In genomic region chr7:27169658-27170493, GRCh38 we compare ENCODE assay signal across 11 cellular contexts. TPM values are rescaled to one million over a fixed set of nuclear protein-coding genes. Genes with fewer than 3 reads are reported as not detected.
DNase-seq lines count a peak whose midpoint lies in the region; ATAC-seq lines count a peak whose summit lies in the region.
"Had no signal": no experiment of that assay in that cellular context is flagged by ENCODE, and none has a peak within 500 bp of the region (broad histone marks: within the 10 kb centered on the region; RNA-seq: fewer than 3 reads in every experiment).

No MANE protein-coding gene starts in this region.

- no peak overlapping the region for H3K27ac ChIP-seq in mesendoderm (ENCODE audit: low read depth, low read length)
- H3K27ac ChIP-seq: ascending aorta, neutrophil had no signal

- H3K4me2 ChIP-seq in mesendoderm (ENCODE audit: low read length) = peak overlapping the region; percentile 27

- H3K23ac ChIP-seq in mesendoderm (ENCODE audit: low read length) = no peak overlapping the region

- H3K4me3 ChIP-seq in H7 (ENCODE audit: insufficient read depth, low read depth, low read length) = no peak overlapping the region
- no peak overlapping the region for H3K4me3 ChIP-seq in mesendoderm (ENCODE audit: low read length)
- H3K4me3 ChIP-seq: ascending aorta had no signal

- H3K4ac ChIP-seq in mesendoderm (ENCODE audit: low read depth, low read length) = no peak overlapping the region

- H3K18ac ChIP-seq in mesendoderm (ENCODE audit: low read length) = no peak overlapping the region

- no CpG with 5 or more reads among the region's 49 CpGs for WGBS in mesendoderm (ENCODE audit: extremely low coverage, insufficient coverage, low lambda C conversion rate)

- no peaks in the 10 kb centered on the region for H3K9me3 Mint-ChIP-seq in activated CD8-positive, alpha-beta memory T cell treated with anti-CD3 and anti-CD28 coated beads, Interleukin-2, amount 10 ng/mL, durations not matched to agents 7 days and 5 days (ENCODE audit: low read depth)

- no peak overlapping the region for H3K27ac Mint-ChIP-seq in T-helper 17 cell
- no peak overlapping the region for H3K27ac Mint-ChIP-seq in activated CD8-positive, alpha-beta memory T cell treated with anti-CD3 and anti-CD28 coated beads, Interleukin-2, amount 10 ng/mL, durations not matched to agents 7 days and 5 days

- H3K4me3 Mint-ChIP-seq in T-helper 17 cell = peak overlapping the region; percentile 28
- H3K4me3 Mint-ChIP-seq in activated CD8-positive, alpha-beta memory T cell treated with anti-CD3 and anti-CD28 coated beads, Interleukin-2, amount 10 ng/mL, durations not matched to agents 7 days and 5 days = no peak overlapping the region

- no peak overlapping the region for H2BK5ac ChIP-seq in mesendoderm (ENCODE audit: low read length)

- CTCF ChIA-PET in activated CD8-positive, alpha-beta memory T cell treated with anti-CD3 and anti-CD28 coated beads, Interleukin-2, amount 10 ng/mL, durations not matched to agents 7 days and 5 days (lab: Charles Lee) = no interaction called here

- peaks cover 25% of the 10 kb centered on the region for H3K4me1 Mint-ChIP-seq in T-helper 17 cell
- peaks cover 7% of the 10 kb centered on the region for H3K4me1 Mint-ChIP-seq in activated CD8-positive, alpha-beta memory T cell treated with anti-CD3 and anti-CD28 coated beads, Interleukin-2, amount 10 ng/mL, durations not matched to agents 7 days and 5 days

- peaks cover 63% of the 10 kb centered on the region for H3K27me3 Mint-ChIP-seq in T-helper 17 cell
- H3K27me3 Mint-ChIP-seq in activated CD8-positive, alpha-beta memory T cell treated with anti-CD3 and anti-CD28 coated beads, Interleukin-2, amount 10 ng/mL, durations not matched to agents 7 days and 5 days = peaks cover 79% of the 10 kb centered on the region

- H3K9me3 ChIP-seq in T-helper 17 cell (ENCODE audit: control insufficient read depth, low read length, poor library complexity, severe bottlenecking) = no peaks in the 10 kb centered on the region
- H3K9me3 ChIP-seq: ascending aorta, neutrophil had no signal

- H2BK120ac ChIP-seq in mesendoderm (ENCODE audit: low read depth, low read length) = no peak overlapping the region

- no peak overlapping the region for H4K8ac ChIP-seq in mesendoderm (ENCODE audit: low read depth, low read length)

- H2AK5ac ChIP-seq in mesendoderm (ENCODE audit: low read length) = no peak overlapping the region

- no peaks in the 10 kb centered on the region for H3K79me1 ChIP-seq in mesendoderm (ENCODE audit: low read length)

- in situ Hi-C loops in ACHN (cut with HindIII; ENCODE audit: low pct_ligation_motif_present, low pct_unique_long_range_greater_than_20kb, low sequenced_read_pairs) = loop anchor here (10.0 kb wide), 1 partner anchor 785 kb away; no protein-coding TSS in a partner anchor

- no peak overlapping the region for H3K56ac ChIP-seq in mesendoderm (ENCODE audit: low read length)

- H3K36me3 Mint-ChIP-seq in T-helper 17 cell (ENCODE audit: low read depth) = peaks cover 2% of the 10 kb centered on the region
- H3K36me3 Mint-ChIP-seq in activated CD8-positive, alpha-beta memory T cell treated with anti-CD3 and anti-CD28 coated beads, Interleukin-2, amount 10 ng/mL, durations not matched to agents 7 days and 5 days = peaks cover 2% of the 10 kb centered on the region

- H2BK15ac ChIP-seq in mesendoderm (replicated peaks; ENCODE audit: low read depth) = no peak overlapping the region

- no peak overlapping the region for H3K9ac ChIP-seq in mesendoderm (ENCODE audit: low read length)

- H3K27me3 ChIP-seq in H7 (ENCODE audit: control insufficient read depth, insufficient read depth, low read length) = peaks cover 100% of the 10 kb centered on the region
- peaks cover 90% of the 10 kb centered on the region for H3K27me3 ChIP-seq in mesendoderm (ENCODE audit: insufficient read depth, low read length, poor library complexity)

- H4K5ac ChIP-seq in mesendoderm (ENCODE audit: low read length) = no peak overlapping the region

- no peaks in the 10 kb centered on the region for H3K4me1 ChIP-seq in mesendoderm (ENCODE audit: control insufficient read depth, low read depth, low read length)

- DNase-seq in ACHN (peak; percentile 73), H7 (peak; percentile 82), T-helper 17 cell (no peak), mesendoderm (peak; percentile 74)
- no peak for DNase-seq in activated CD8-positive, alpha-beta memory T cell treated with anti-CD3 and anti-CD28 coated beads, Interleukin-2, amount 10 ng/mL, durations not matched to agents 7 days and 5 days
- DNase-seq: NCI-H2107 had no signal

- H3K79me2 ChIP-seq in mesendoderm (ENCODE audit: control insufficient read depth, insufficient read depth, low read length) = no peaks in the 10 kb centered on the region

- H3K36me3 ChIP-seq in H7 (replicated peaks; ENCODE audit: control insufficient read depth, insufficient read depth, low read length) = no peaks in the 10 kb centered on the region
- no peaks in the 10 kb centered on the region for H3K36me3 ChIP-seq in mesendoderm (ENCODE audit: control insufficient read depth, insufficient read depth, low read length)
- H3K36me3 ChIP-seq: ascending aorta, neutrophil had no signal

- ATAC-seq in T-helper 17 cell (peak; percentile 35), GM19351 (IDR thresholded peaks at IDR 0.05; ENCODE audit: unreplicated experiment) (no peak), HG02885 (IDR thresholded peaks at IDR 0.05; ENCODE audit: poor library complexity, unreplicated experiment) (no peak), GM21576 (IDR thresholded peaks at IDR 0.05; ENCODE audit: unreplicated experiment) (no peak)
- ATAC-seq in activated CD8-positive, alpha-beta memory T cell treated with anti-CD3 and anti-CD28 coated beads, Interleukin-2, amount 10 ng/mL, durations not matched to agents 7 days and 5 days = no peak

RNA-seq across cellular contexts. Expression of gene HOXA10, which starts 4.2 kb away (rescaled TPM):
- total RNA-seq in H7 (2014; rRNA removed; shearing (Covaris generic)) = not detected in 2 replicates
- not detected for total RNA-seq in T-helper 17 cell
- polyA plus RNA-seq in mesendoderm (2013, experiment 1 of 2) = not detected
- polyA plus RNA-seq in mesendoderm (2013, experiment 2 of 2) = not detected
- not detected for total RNA-seq in activated CD8-positive, alpha-beta memory T cell treated with anti-CD3 and anti-CD28 coated beads, Interleukin-2, amount 10 ng/mL, durations not matched to agents 7 days and 5 days
- total RNA-seq: ascending aorta had no signal

RNA-seq across cellular contexts. Expression of gene HOXA9, which starts 4.5 kb away (rescaled TPM):
- total RNA-seq in H7 (2014; rRNA removed; shearing (Covaris generic)) = not detected in 2 replicates
- total RNA-seq in T-helper 17 cell = not detected
- polyA plus RNA-seq in mesendoderm (2013, experiment 1 of 2) = not detected
- polyA plus RNA-seq in mesendoderm (2013, experiment 2 of 2) = not detected
- not detected for total RNA-seq in activated CD8-positive, alpha-beta memory T cell treated with anti-CD3 and anti-CD28 coated beads, Interleukin-2, amount 10 ng/mL, durations not matched to agents 7 days and 5 days
- total RNA-seq: ascending aorta had no signal

RNA-seq across cellular contexts. Expression of gene HOXA7, which starts 13.4 kb away (rescaled TPM):
- total RNA-seq in H7 (2014; rRNA removed; shearing (Covaris generic)) = not detected in 2 replicates
- total RNA-seq in T-helper 17 cell = not detected
- 0.01 TPM for polyA plus RNA-seq in mesendoderm (2013, experiment 1 of 2)
- not detected for polyA plus RNA-seq in mesendoderm (2013, experiment 2 of 2)
- total RNA-seq in activated CD8-positive, alpha-beta memory T cell treated with anti-CD3 and anti-CD28 coated beads, Interleukin-2, amount 10 ng/mL, durations not matched to agents 7 days and 5 days = not detected

RNA-seq across cellular contexts. Expression of gene HOXA11, which starts 15.2 kb away (rescaled TPM):
- total RNA-seq in H7 (2014; rRNA removed; shearing (Covaris generic)) = not detected in 2 replicates
- total RNA-seq in T-helper 17 cell = not detected
- not detected for polyA plus RNA-seq in mesendoderm (2013, experiment 1 of 2)
- polyA plus RNA-seq in mesendoderm (2013, experiment 2 of 2) = not detected
- total RNA-seq in activated CD8-positive, alpha-beta memory T cell treated with anti-CD3 and anti-CD28 coated beads, Interleukin-2, amount 10 ng/mL, durations not matched to agents 7 days and 5 days = not detected
- total RNA-seq: ascending aorta had no signal

RNA-seq across cellular contexts. Expression of gene HOXA3, which starts 17.5 kb away (rescaled TPM):
- not detected in 2 replicates for total RNA-seq in H7 (2014; rRNA removed; shearing (Covaris generic))
- not detected for total RNA-seq in T-helper 17 cell
- not detected for polyA plus RNA-seq in mesendoderm (2013, experiment 1 of 2)
- not detected for polyA plus RNA-seq in mesendoderm (2013, experiment 2 of 2)
- not detected for total RNA-seq in activated CD8-positive, alpha-beta memory T cell treated with anti-CD3 and anti-CD28 coated beads, Interleukin-2, amount 10 ng/mL, durations not matched to agents 7 days and 5 days

Comparison
In these comparisons a context has a peak if more than half of its experiments do, and no peak if none do; other contexts are left out.
1. DNase-seq: peak in ACHN (single experiment), H7 (single experiment) and mesendoderm (single experiment); none in T-helper 17 cell (0 of 3) and activated CD8-positive, alpha-beta memory T cell treated with anti-CD3 and anti-CD28 coated beads, Interleukin-2, amount 10 ng/mL, durations not matched to agents 7 days and 5 days (single experiment).